In genomic region chr6:7344773-7345530, GRCh38 we compare ENCODE assay signal across 8 cellular contexts. TPM values are rescaled to one million over a fixed set of nuclear protein-coding genes. Genes with fewer than 3 reads are reported as not detected.
"Had no signal": no experiment of that assay in that cellular context is flagged by ENCODE, and none has a peak within 500 bp of the region (broad histone marks: within the 10 kb centered on the region; RNA-seq: fewer than 3 reads in every experiment).

No MANE protein-coding gene starts in this region.

RNA-seq across cellular contexts. Expression of gene CAGE1, which starts 44.6 kb away (rescaled TPM):
- total RNA-seq: ascending aorta, cardiac septum, kidney, lower leg skin, posterior vena cava, skeletal muscle tissue, upper lobe of right lung had no signal
- polyA plus RNA-seq: heart left ventricle had no signal
